8 cellular contexts compared by ENCODE assay signal in genomic region chr9:128421474-128422010, GRCh38. TPM values are rescaled to one million over a fixed set of nuclear protein-coding genes. Genes with fewer than 3 reads are reported as not detected.
DNase-seq lines count a peak whose midpoint lies in the region; ATAC-seq and TF ChIP-seq lines count a peak whose summit lies in the region.

No MANE protein-coding gene starts in this region.

- ATAC-seq in left lung = peak; percentile 5

- no peak overlapping the region for H3K27ac Mint-ChIP-seq in activated CD4-positive, alpha-beta T cell treated with anti-CD3 and anti-CD28 coated beads, Interleukin-2, amount 10 ng/mL, durations not matched to agents 24 days and 14 days
- no peak overlapping the region for H3K27ac Mint-ChIP-seq in type B pancreatic cell

- no peaks in the 10 kb centered on the region for H3K9me3 Mint-ChIP-seq in activated CD4-positive, alpha-beta T cell treated with anti-CD3 and anti-CD28 coated beads, Interleukin-2, amount 10 ng/mL, durations not matched to agents 24 days and 14 days
- H3K9me3 Mint-ChIP-seq in type B pancreatic cell = no peaks in the 10 kb centered on the region

- H3K36me3 ChIP-seq in left lung = no peaks in the 10 kb centered on the region

- intact Hi-C loops in activated CD4-positive, alpha-beta T cell treated with anti-CD3 and anti-CD28 coated beads, Interleukin-2, amount 10 ng/mL, durations not matched to agents 24 days and 14 days (cut with micrococcal nuclease) = no loop called here
- intact Hi-C loops in left lung (cut with DNase I) = no loop called here

- peak; percentile 65 for DNase-seq in activated CD4-positive, alpha-beta T cell treated with anti-CD3 and anti-CD28 coated beads, Interleukin-2, amount 10 ng/mL, durations not matched to agents 24 days and 14 days
- DNase-seq in activated CD4-positive, alpha-beta T cell treated with anti-CD3 and anti-CD28 coated beads for 1 hour = no peak
- DNase-seq in astrocyte of the spinal cord (ENCODE audit: low read depth, low spot score) (no peak), left lung (no peak), type B pancreatic cell (ENCODE audit: extremely low spot score, unreplicated experiment) (no peak), dermis blood vessel endothelial cell (no peak), mucosa of gallbladder (ENCODE audit: low spot score) (no peak)
- DNase-seq in activated naive CD4-positive, alpha-beta T cell (lab: John Stamatoyannopoulos, UW) = no peak

- peak overlapping the region; percentile 71 for H3K4me3 Mint-ChIP-seq in activated CD4-positive, alpha-beta T cell treated with anti-CD3 and anti-CD28 coated beads, Interleukin-2, amount 10 ng/mL, durations not matched to agents 24 days and 14 days
- peak overlapping the region; percentile 83 for H3K4me3 Mint-ChIP-seq in type B pancreatic cell

- peak overlapping the region in 1 of 2 donors; percentile 48 for H3K27ac ChIP-seq in left lung

- TF ChIP-seq CTCF in astrocyte of the spinal cord (IDR thresholded peaks at IDR 0.05; ENCODE audit: low read depth, low read length) = no peak
- no peak for TF ChIP-seq CTCF in left lung (IDR thresholded peaks at IDR 0.05)
- TF ChIP-seq CTCF in type B pancreatic cell (conservative IDR thresholded peaks at IDR 0.05) = no peak

- no peaks in the 10 kb centered on the region for H3K36me3 Mint-ChIP-seq in activated CD4-positive, alpha-beta T cell treated with anti-CD3 and anti-CD28 coated beads, Interleukin-2, amount 10 ng/mL, durations not matched to agents 24 days and 14 days (ENCODE audit: low read depth)
- H3K36me3 Mint-ChIP-seq in type B pancreatic cell = no peaks in the 10 kb centered on the region

- H3K4me3 ChIP-seq in astrocyte of the spinal cord (ENCODE audit: low read depth, low read length) (peak overlapping the region; percentile 74), left lung (peak overlapping the region; percentile 90 to 96)

- H3K4me1 Mint-ChIP-seq in activated CD4-positive, alpha-beta T cell treated with anti-CD3 and anti-CD28 coated beads, Interleukin-2, amount 10 ng/mL, durations not matched to agents 24 days and 14 days = peaks cover 11% of the 10 kb centered on the region
- H3K4me1 Mint-ChIP-seq in type B pancreatic cell (ENCODE audit: unreplicated experiment) = peaks cover 2% of the 10 kb centered on the region

- H3K4me1 ChIP-seq in left lung = peaks cover 14 to 26% of the 10 kb centered on the region in 2 donors

- H3K27me3 Mint-ChIP-seq in activated CD4-positive, alpha-beta T cell treated with anti-CD3 and anti-CD28 coated beads, Interleukin-2, amount 10 ng/mL, durations not matched to agents 24 days and 14 days = peaks cover 32% of the 10 kb centered on the region
- peaks cover 1% of the 10 kb centered on the region for H3K27me3 Mint-ChIP-seq in type B pancreatic cell

- in situ Hi-C loops in astrocyte of the spinal cord (cut with HindIII; ENCODE audit: low sequenced_read_pairs) = no loop called here

- no peaks in the 10 kb centered on the region for H3K9me3 ChIP-seq in left lung

- H3K27me3 ChIP-seq in left lung = peaks cover 5 to 55% of the 10 kb centered on the region in 2 donors

RNA-seq across cellular contexts. Expression of gene CERCAM, which starts 0.9 kb away (rescaled TPM):
- total RNA-seq in activated CD4-positive, alpha-beta T cell treated with anti-CD3 and anti-CD28 coated beads, Interleukin-2, amount 10 ng/mL, durations not matched to agents 24 days and 14 days = 1.3 and 1.6 TPM in 2 replicates
- total RNA-seq in left lung = 10 to 100 TPM; 35.8 to 79.0 TPM
- 47.3 and 60.8 TPM in 2 replicates for total RNA-seq in type B pancreatic cell (ENCODE audit: low replicate concordance)
- total RNA-seq in dermis blood vessel endothelial cell = 25.4 and 32.9 TPM in 2 replicates
- 23.7 TPM for total RNA-seq in mucosa of gallbladder

RNA-seq across cellular contexts. Expression of gene ODF2, which starts 34.3 kb away (rescaled TPM):
- total RNA-seq in activated CD4-positive, alpha-beta T cell treated with anti-CD3 and anti-CD28 coated beads, Interleukin-2, amount 10 ng/mL, durations not matched to agents 24 days and 14 days = 60.8 and 64.8 TPM in 2 replicates
- total RNA-seq in left lung (10 to 100 TPM; 21.0 to 21.1 TPM), type B pancreatic cell (ENCODE audit: low replicate concordance) (38.2 and 59.1 TPM in 2 replicates), dermis blood vessel endothelial cell (44.2 and 55.7 TPM in 2 replicates), mucosa of gallbladder (26.4 TPM)

RNA-seq across cellular contexts. Expression of gene URM1, which starts 50.4 kb away (rescaled TPM):
- 87.2 and 98.3 TPM in 2 replicates for total RNA-seq in activated CD4-positive, alpha-beta T cell treated with anti-CD3 and anti-CD28 coated beads, Interleukin-2, amount 10 ng/mL, durations not matched to agents 24 days and 14 days
- total RNA-seq in left lung (10 to 100 TPM; 56.4 to 59.9 TPM), type B pancreatic cell (ENCODE audit: low replicate concordance) (56.1 and 60.3 TPM in 2 replicates), dermis blood vessel endothelial cell (64.8 and 97.7 TPM in 2 replicates), mucosa of gallbladder (53.1 TPM)
